Comparison of ENCODE assay signal across 9 cellular contexts in genomic region chr19:38975861-38976271, GRCh38. TPM values are rescaled to one million over a fixed set of nuclear protein-coding genes. Genes with fewer than 3 reads are reported as not detected.
A peak's percentile ranks its signal among the peaks of the same experiment; 100 is the strongest.
DNase-seq lines count a peak whose midpoint lies in the region; ATAC-seq, FAIRE-seq and TF ChIP-seq lines count a peak whose summit lies in the region.
"Had no signal": no experiment of that assay in that cellular context is flagged by ENCODE, and none has a peak within 500 bp of the region (broad histone marks: within the 10 kb centered on the region; RNA-seq: fewer than 3 reads in every experiment).

No MANE protein-coding gene starts in this region.

- peak; percentile 27 to 54 (median 46) for ATAC-seq in right lobe of liver
- ATAC-seq in HG02610 (IDR thresholded peaks at IDR 0.05; ENCODE audit: unreplicated experiment), result no peak

- CTCF ChIA-PET in activated CD4-positive, alpha-beta T cell treated with anti-CD3 and anti-CD28 coated beads, Interleukin-2, amount 10 ng/mL, durations not matched to agents 7 days and 5 days (lab: Charles Lee), result interaction anchor here (1.1 kb wide), 1 partner anchor 14 kb away, joined by 3 read pairs; no protein-coding TSS in a partner anchor

- peaks cover 23% of the 10 kb centered on the region for H3K4me1 Mint-ChIP-seq in activated CD4-positive, alpha-beta T cell treated with anti-CD3 and anti-CD28 coated beads, Interleukin-2, amount 10 ng/mL, durations not matched to agents 7 days and 5 days

- peak overlapping the region; percentile 30 for H3K4me3 Mint-ChIP-seq in activated CD4-positive, alpha-beta T cell treated with anti-CD3 and anti-CD28 coated beads, Interleukin-2, amount 10 ng/mL, durations not matched to agents 7 days and 5 days

- no peak for TF ChIP-seq POLR2A in right lobe of liver (IDR thresholded peaks at IDR 0.05)

- H3K4me3 ChIP-seq in right lobe of liver (peak overlapping the region; percentile 80 to 82 (median 80)), tibial artery (peak overlapping the region; percentile 61 to 70)

- DNase-seq in activated CD4-positive, alpha-beta T cell treated with anti-CD3 and anti-CD28 coated beads, Interleukin-2, amount 10 ng/mL, durations not matched to agents 7 days and 5 days, result no peak
- no peak for DNase-seq in activated CD4-positive, alpha-beta T cell treated with anti-CD3 and anti-CD28 coated beads, Interleukin-2, amount 50 U/mL, for 1 hour
- DNase-seq in cerebellar cortex (ENCODE audit: low spot score), result peak; percentile 75
- peak in 2 of 3 donors; percentile 66 for DNase-seq in right lobe of liver
- no peak for DNase-seq in tibial artery
- DNase-seq in HTR-8/SVneo (ENCODE audit: insufficient read length, low spot score), result no peak
- no peak for DNase-seq in LoVo (ENCODE audit: low spot score)
- DNase-seq: DND-41 had no signal

- no peaks in the 10 kb centered on the region for H3K36me3 Mint-ChIP-seq in activated CD4-positive, alpha-beta T cell treated with anti-CD3 and anti-CD28 coated beads, Interleukin-2, amount 10 ng/mL, durations not matched to agents 7 days and 5 days (ENCODE audit: low read depth)

- peaks cover 10% of the 10 kb centered on the region for H3K9me3 Mint-ChIP-seq in activated CD4-positive, alpha-beta T cell treated with anti-CD3 and anti-CD28 coated beads, Interleukin-2, amount 10 ng/mL, durations not matched to agents 7 days and 5 days

- H3K27me3 Mint-ChIP-seq in activated CD4-positive, alpha-beta T cell treated with anti-CD3 and anti-CD28 coated beads, Interleukin-2, amount 10 ng/mL, durations not matched to agents 7 days and 5 days, result peaks cover 23% of the 10 kb centered on the region

- intact Hi-C loops in right lobe of liver (cut with DNase I), result no loop called here
- intact Hi-C loops in tibial artery (cut with DNase I; ENCODE audit: low total_unique reads), result loop anchor here (10.0 kb wide), 1 partner anchor 349 kb away; the partner anchor contains the start of gene LRFN1

- POLR2A ChIA-PET in activated CD4-positive, alpha-beta T cell treated with anti-CD3 and anti-CD28 coated beads, Interleukin-2, amount 10 ng/mL, durations not matched to agents 7 days and 5 days (lab: Charles Lee), result no interaction called here

- FAIRE-seq in HTR-8/SVneo (lab: Jason Lieb, UNC), result no peak

- H3K36me3 ChIP-seq in right lobe of liver, result no peaks in the 10 kb centered on the region
- H3K36me3 ChIP-seq in tibial artery, result no peaks in the 10 kb centered on the region

- H3K27me3 ChIP-seq in right lobe of liver, result no peaks in the 10 kb centered on the region
- H3K27me3 ChIP-seq in tibial artery, result no peaks in the 10 kb centered on the region

- no peak overlapping the region for H3K27ac Mint-ChIP-seq in activated CD4-positive, alpha-beta T cell treated with anti-CD3 and anti-CD28 coated beads, Interleukin-2, amount 10 ng/mL, durations not matched to agents 7 days and 5 days

- H3K4me1 ChIP-seq in right lobe of liver (peaks cover 0 to 41% (median 10%) of the 10 kb centered on the region in 4 donors), tibial artery (peaks cover 0 to 24% (median 14%) of the 10 kb centered on the region in 4 donors)

- TF ChIP-seq CTCF in right lobe of liver (IDR thresholded peaks at IDR 0.05), result no peak
- no peak for TF ChIP-seq CTCF in tibial artery (IDR thresholded peaks at IDR 0.05)

- H3K27ac ChIP-seq in right lobe of liver (peak overlapping the region; percentile 82 to 86 (median 84)), tibial artery (peak overlapping the region; percentile 93 to 95)

- 19% methylated on average over 6 of the region's 22 CpGs for WGBS in right lobe of liver (ENCODE audit: insufficient coverage, low coverage, low lambda C conversion rate, missing lambda C conversion rate)

- peaks cover 0 to 3% (median 0%) of the 10 kb centered on the region in 4 donors for H3K9me3 ChIP-seq in right lobe of liver
- H3K9me3 ChIP-seq in tibial artery, result no peaks in the 10 kb centered on the region

RNA-seq across cellular contexts. Expression of gene FBXO17, which starts 0.3 kb away (rescaled TPM):
- under 1 TPM in 1 of 2 experiments, not detected in 1; 0.35 TPM for total RNA-seq in activated CD4-positive, alpha-beta T cell treated with anti-CD3 and anti-CD28 coated beads, Interleukin-2, amount 10 ng/mL, durations not matched to agents 7 days and 5 days
- total RNA-seq in right lobe of liver, result 10 to 100 TPM; 19.9 to 57.9 (median 36.7) TPM

RNA-seq across cellular contexts. Expression of gene MRPS12, which starts 45.1 kb away (rescaled TPM):
- 10 to 100 TPM; 54.8 to 57.5 TPM for total RNA-seq in activated CD4-positive, alpha-beta T cell treated with anti-CD3 and anti-CD28 coated beads, Interleukin-2, amount 10 ng/mL, durations not matched to agents 7 days and 5 days
- total RNA-seq in right lobe of liver, result 10 to 100 TPM; 21.2 to 49.5 (median 24.0) TPM

RNA-seq across cellular contexts. Expression of gene SARS2, which starts 45.3 kb away (rescaled TPM):
- total RNA-seq in activated CD4-positive, alpha-beta T cell treated with anti-CD3 and anti-CD28 coated beads, Interleukin-2, amount 10 ng/mL, durations not matched to agents 7 days and 5 days, result 10 to 100 TPM; 33.4 to 37.9 TPM
- total RNA-seq in right lobe of liver, result 10 to 100 TPM; 10.6 to 26.5 (median 18.7) TPM

RNA-seq across cellular contexts. Expression of gene FBXO27, which starts 56.5 kb away (rescaled TPM):
- not detected for total RNA-seq in activated CD4-positive, alpha-beta T cell treated with anti-CD3 and anti-CD28 coated beads, Interleukin-2, amount 10 ng/mL, durations not matched to agents 7 days and 5 days
- 10 to 100 TPM in 1 of 6 experiments, 1 to 10 TPM in 5; 3.7 to 15.5 (median 7.6) TPM for total RNA-seq in right lobe of liver

Comparison
In these comparisons a context has a peak if more than half of its experiments do, and no peak if none do; other contexts are left out.
1. DNase-seq: peak in cerebellar cortex (single experiment) and right lobe of liver (2 of 3); none in activated CD4-positive, alpha-beta T cell treated with anti-CD3 and anti-CD28 coated beads, Interleukin-2, amount 10 ng/mL, durations not matched to agents 7 days and 5 days (single experiment), activated CD4-positive, alpha-beta T cell treated with anti-CD3 and anti-CD28 coated beads, Interleukin-2, amount 50 U/mL, for 1 hour (single experiment), tibial artery (0 of 2), HTR-8/SVneo (single experiment) and LoVo (single experiment).
2. RNA of gene FBXO17, which starts 0.3 kb away (total RNA-seq): 19.9 to 57.9 TPM in right lobe of liver; 0.35 TPM in activated CD4-positive, alpha-beta T cell treated with anti-CD3 and anti-CD28 coated beads, Interleukin-2, amount 10 ng/mL, durations not matched to agents 7 days and 5 days; every median in the first group is over 10 times any median in the second.